ENCODE assay signal across 27 cellular contexts in genomic region chr11:20134991-20135736, GRCh38. TPM values are rescaled to one million over a fixed set of nuclear protein-coding genes. Genes with fewer than 3 reads are reported as not detected.
"Had no signal": no experiment of that assay in that cellular context is flagged by ENCODE, and none has a peak within 500 bp of the region (broad histone marks: within the 10 kb centered on the region; RNA-seq: fewer than 3 reads in every experiment).

No MANE protein-coding gene starts in this region.

- ATAC-seq: esophagus mucosa; gastroesophageal sphincter; left cardiac atrium; natural killer cell treated with Interleukin-12 subunit alpha and Interleukin-12 subunit beta and Interleukin-15 and Interleukin-18, amount 100 ng/mL, for 72 hours; upper lobe of right lung had no signal

- H3K36me3 Mint-ChIP-seq: activated naive CD8-positive, alpha-beta T cell; memory B cell; natural killer cell treated with Interleukin-12 subunit alpha and Interleukin-12 subunit beta and Interleukin-15 and Interleukin-18, amount 100 ng/mL, for 72 hours had no signal

- H3K9me3 Mint-ChIP-seq: activated CD4-positive, alpha-beta T cell treated with anti-CD3 and anti-CD28 coated beads, Interleukin-2, amount 10 ng/mL, durations not matched to agents 7 days and 5 days; activated T-cell treated with anti-CD3 and anti-CD28 coated beads, Interleukin-2, amount 50 U/mL, for 24 hours; activated T-helper 2 cell treated with anti-CD3 and anti-CD28 coated beads, Interferon-gamma antibody, Interleukin-2, Interleukin-4, amounts not matched to agents 10 μg/mL and 5 μg/mL and 100 μg/mL, durations not matched to agents 14 hours and 24 hours and 36 hours; central memory CD8-positive, alpha-beta T cell; memory B cell; natural killer cell treated with Interleukin-12 subunit alpha and Interleukin-12 subunit beta and Interleukin-15 and Interleukin-18, amount 100 ng/mL, for 72 hours; T-helper 2 cell treated with Interferon-gamma antibody and Interleukin-4, amounts not matched to agents 5 μg/mL and 100 μg/mL, for 36 hours had no signal

- H3K27ac Mint-ChIP-seq: activated CD4-positive, alpha-beta T cell treated with anti-CD3 and anti-CD28 coated beads, Interleukin-2, amount 10 ng/mL, durations not matched to agents 7 days and 5 days; activated naive CD8-positive, alpha-beta T cell; activated T-cell treated with anti-CD3 and anti-CD28 coated beads, Interleukin-2, amount 50 U/mL, for 24 hours; activated T-helper 2 cell treated with anti-CD3 and anti-CD28 coated beads, Interferon-gamma antibody, Interleukin-2, Interleukin-4, amounts not matched to agents 10 μg/mL and 5 μg/mL and 100 μg/mL, durations not matched to agents 14 hours and 24 hours and 36 hours; memory B cell; natural killer cell treated with Interleukin-12 subunit alpha and Interleukin-12 subunit beta and Interleukin-15 and Interleukin-18, amount 100 ng/mL, for 72 hours; T-helper 2 cell treated with Interferon-gamma antibody and Interleukin-4, amounts not matched to agents 5 μg/mL and 100 μg/mL, for 36 hours had no signal

- DNase-seq: activated CD4-positive, alpha-beta T cell treated with anti-CD3 and anti-CD28 coated beads, Interleukin-2, amount 10 ng/mL, durations not matched to agents 7 days and 5 days; activated CD4-positive, CD25-positive, alpha-beta regulatory T cell treated with anti-CD3 and anti-CD28 coated beads, Interleukin-2, amount 50 U/mL, for 72 hours; activated naive CD4-positive, alpha-beta T cell; activated T-cell treated with anti-CD3 and anti-CD28 coated beads, Interleukin-2, amount 50 U/mL, for 24 hours; adrenal gland; effector memory CD4-positive, alpha-beta T cell; head of caudate nucleus; hypothalamus; left cardiac atrium; ovary; stimulated activated CD4-positive, alpha-beta T cell treated with anti-CD3 and anti-CD28 coated beads, Interleukin-4, amount 100 ng/mL, for 24 hours; stimulated activated naive CD4-positive, alpha-beta T cell treated with Interleukin-2 at 50 U/mL for 16 hours; upper lobe of right lung had no signal

- H3K4me3 Mint-ChIP-seq: activated CD4-positive, alpha-beta T cell treated with anti-CD3 and anti-CD28 coated beads, Interleukin-2, amount 10 ng/mL, durations not matched to agents 7 days and 5 days; activated naive CD8-positive, alpha-beta T cell; activated T-cell treated with anti-CD3 and anti-CD28 coated beads, Interleukin-2, amount 50 U/mL, for 24 hours; central memory CD8-positive, alpha-beta T cell; memory B cell; natural killer cell treated with Interleukin-12 subunit alpha and Interleukin-12 subunit beta and Interleukin-15 and Interleukin-18, amount 100 ng/mL, for 72 hours; T-helper 2 cell treated with Interferon-gamma antibody and Interleukin-4, amounts not matched to agents 5 μg/mL and 100 μg/mL, for 36 hours had no signal

RNA-seq across cellular contexts. Expression of gene DBX1, which starts 25.1 kb away (rescaled TPM):
- total RNA-seq: activated CD4-positive, alpha-beta T cell treated with anti-CD3 and anti-CD28 coated beads, Interleukin-2, amount 10 ng/mL, durations not matched to agents 7 days and 5 days; activated T-helper 2 cell treated with anti-CD3 and anti-CD28 coated beads, Interferon-gamma antibody, Interleukin-2, Interleukin-4, amounts not matched to agents 10 μg/mL and 5 μg/mL and 100 μg/mL, durations not matched to agents 14 hours and 24 hours and 36 hours; adrenal gland; astrocyte; breast epithelium; dermis microvascular lymphatic vessel endothelial cell; esophagus mucosa; gastroesophageal sphincter; left cardiac atrium; lower leg skin; natural killer cell treated with Interleukin-12 subunit alpha and Interleukin-12 subunit beta and Interleukin-15 and Interleukin-18, amount 100 ng/mL, for 72 hours; ovary; prostate gland; thoracic aorta; upper lobe of right lung had no signal
